In the genomic region with DNA sequence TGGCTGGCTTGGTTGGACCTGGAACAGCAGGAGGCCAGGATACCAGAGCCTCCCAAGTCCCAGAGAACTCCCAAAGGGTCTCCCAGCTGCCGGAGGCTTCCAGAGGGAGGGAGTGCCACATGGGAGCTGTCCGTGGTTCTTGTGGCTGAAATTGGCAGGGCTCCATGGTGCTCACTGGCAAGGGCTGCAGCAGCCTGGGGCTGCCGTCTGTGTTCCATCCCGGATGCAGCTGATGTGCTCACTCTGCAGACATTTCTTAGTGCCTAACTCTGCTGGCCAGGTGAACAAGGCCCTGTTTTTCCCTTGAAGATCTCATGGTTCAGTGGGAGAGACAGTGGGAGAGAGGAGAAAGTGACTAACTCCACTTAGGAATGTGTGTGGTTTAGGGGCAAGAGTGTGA, we compare ENCODE assay signal across 8 cellular contexts.
DNase-seq lines count a peak whose midpoint lies in the region; TF ChIP-seq lines count a peak whose summit lies in the region.

No MANE protein-coding gene starts in this region.

- DNase-seq in NCI-H82 (lab: John Stamatoyannopoulos, UW), result peak; percentile 10
- DNase-seq in NCI-H82 treated with DMSO at 0.1 percent for 48 hours (lab: John Stamatoyannopoulos, UW; ENCODE audit: unreplicated experiment), result no peak
- peak; percentile 81 to 85 for DNase-seq in SJCRH30
- DNase-seq in foreskin melanocyte, result peak; percentile 58
- peak; percentile 30 for DNase-seq in stomach
- DNase-seq in retina, result no peak
- DNase-seq in Karpas-422, result no peak
- DNase-seq in prostate gland (ENCODE audit: low spot score), result no peak

- H3K4me1 ChIP-seq in SJCRH30 (no peaks in the 10 kb centered on the region), stomach (no peaks in the 10 kb centered on the region), Karpas-422 (ENCODE audit: low read length) (no peaks in the 10 kb centered on the region), prostate gland (replicated peaks) (no peaks in the 10 kb centered on the region)

- H3K9me2 ChIP-seq in Karpas-422 (replicated peaks; ENCODE audit: insufficient read depth, low read length), result no peaks in the 10 kb centered on the region

- TF ChIP-seq EP300 in stomach (IDR thresholded peaks at IDR 0.05), result no peak

- H4K20me1 ChIP-seq in Karpas-422 (ENCODE audit: insufficient read depth, low read depth, low read length), result peaks cover 19% of the 10 kb centered on the region; the same call in 1 of the 2 replicates

- intact Hi-C loops in stomach (cut with DNase I; ENCODE audit: low total_unique reads) (loop anchor here (10.0 kb wide), 1 partner anchor 158 kb away; no protein-coding TSS in a partner anchor), prostate gland (cut with DNase I) (no loop called here)

- no peak overlapping the region for H3K4me3 ChIP-seq in SJCRH30
- H3K4me3 ChIP-seq in stomach, result no peak overlapping the region
- no peak overlapping the region for H3K4me3 ChIP-seq in Karpas-422 (ENCODE audit: low read length)
- no peak overlapping the region for H3K4me3 ChIP-seq in prostate gland

- no peaks in the 10 kb centered on the region for H3K79me2 ChIP-seq in Karpas-422 (ENCODE audit: low read length)

- no peak for TF ChIP-seq CTCF in stomach (IDR thresholded peaks at IDR 0.05)
- no peak for TF ChIP-seq CTCF in prostate gland (IDR thresholded peaks at IDR 0.05)

- H3K9ac ChIP-seq in Karpas-422 (ENCODE audit: low read length), result no peak overlapping the region

- no peak overlapping the region for H3K4me2 ChIP-seq in Karpas-422 (ENCODE audit: low read depth, low read length, poor library complexity, severe bottlenecking)

- H3K27me3 ChIP-seq in SJCRH30 (peaks cover 42% of the 10 kb centered on the region), stomach (peaks cover 0 to 69% (median 6%) of the 10 kb centered on the region in 3 donors), Karpas-422 (ENCODE audit: low read length) (no peaks in the 10 kb centered on the region), prostate gland (replicated peaks; ENCODE audit: insufficient read depth) (peaks cover 8% of the 10 kb centered on the region)

- H3K9me3 ChIP-seq in SJCRH30 (replicated peaks) (no peaks in the 10 kb centered on the region), stomach (peaks cover 0 to 8% (median 4%) of the 10 kb centered on the region in 4 donors), Karpas-422 (ENCODE audit: low read length) (no peaks in the 10 kb centered on the region), prostate gland (no peaks in the 10 kb centered on the region)

- H2AFZ ChIP-seq in Karpas-422 (ENCODE audit: low read length), result no peak overlapping the region

- H3K36me3 ChIP-seq in SJCRH30 (no peaks in the 10 kb centered on the region), stomach (no peaks in the 10 kb centered on the region), Karpas-422 (ENCODE audit: insufficient read depth, low read length) (no peaks in the 10 kb centered on the region), prostate gland (no peaks in the 10 kb centered on the region)

- TF ChIP-seq POLR2A in stomach (IDR thresholded peaks at IDR 0.05) (no peak), prostate gland (IDR thresholded peaks at IDR 0.05) (no peak)

- no peak overlapping the region for H3K27ac ChIP-seq in SJCRH30
- H3K27ac ChIP-seq in stomach, result no peak overlapping the region
- no peak overlapping the region for H3K27ac ChIP-seq in Karpas-422 (ENCODE audit: low read length)
- no peak overlapping the region for H3K27ac ChIP-seq in prostate gland

- WGBS in stomach, 5 donors, result 3 to 14% (median 8%) methylated on average over 1 to 4 of the region's 4 CpGs
- WGBS in prostate gland, result 0% methylated on average over 4 of the region's 4 CpGs

Comparison
In these comparisons a context has a peak if more than half of its experiments do, and no peak if none do; other contexts are left out.
1. DNase-seq: peak in NCI-H82 (single experiment), SJCRH30 (2 of 2), foreskin melanocyte (single experiment) and stomach (single experiment); none in NCI-H82 treated with DMSO at 0.1 percent for 48 hours (single experiment), retina (single experiment), Karpas-422 (single experiment) and prostate gland (single experiment).